Comparison of ENCODE assay signal across 13 cellular contexts in genomic region chr19:54206831-54207177, GRCh38. TPM values are rescaled to one million over a fixed set of nuclear protein-coding genes. Genes with fewer than 3 reads are reported as not detected.
DNase-seq lines count a peak whose midpoint lies in the region; ATAC-seq, FAIRE-seq and TF ChIP-seq lines count a peak whose summit lies in the region.
"Had no signal": no experiment of that assay in that cellular context is flagged by ENCODE, and none has a peak within 500 bp of the region (broad histone marks: within the 10 kb centered on the region; RNA-seq: fewer than 3 reads in every experiment).

No MANE protein-coding gene starts in this region.

- TF ChIP-seq EP300 in tibial nerve (IDR thresholded peaks at IDR 0.05): no peak

- H3K27me3 ChIP-seq in BLaER1 treated with 17β-estradiol and CSF1 and Interleukin-3, amounts not matched to agents 10 nM and 100 nM: no peaks in the 10 kb centered on the region
- H3K27me3 ChIP-seq in ascending aorta (no peaks in the 10 kb centered on the region), neuronal stem cell (ENCODE audit: control insufficient read depth in 3 of 3, insufficient read depth in 3 of 3, low read depth in 1 of 3, low read length in 3 of 3) (no peaks in the 10 kb centered on the region), tibial nerve (no peaks in the 10 kb centered on the region)

- H3K27ac ChIP-seq in BLaER1 treated with 17β-estradiol and CSF1 and Interleukin-3, amounts not matched to agents 10 nM and 100 nM: peak overlapping the region; percentile 94 to 100 (median 97)
- H3K27ac ChIP-seq in ascending aorta (peak overlapping the region; percentile 37 to 64), neuronal stem cell (replicated peaks; ENCODE audit: low read length) (no peak overlapping the region), tibial nerve (peak overlapping the region in 2 of 4 donors; percentile 77 to 89)

- peaks cover 23 to 100% (median 56%) of the 10 kb centered on the region in 11 experiments; a peak in 21 of 22 replicates for H4K20me1 ChIP-seq in BLaER1 treated with 17β-estradiol and CSF1 and Interleukin-3, amounts not matched to agents 10 nM and 100 nM

- no peak overlapping the region for H3K14ac ChIP-seq in neuronal stem cell (ENCODE audit: low read length)

- H3K4me1 ChIP-seq in BLaER1 treated with 17β-estradiol and CSF1 and Interleukin-3, amounts not matched to agents 10 nM and 100 nM: peaks cover 68 to 99% (median 95%) of the 10 kb centered on the region in 10 experiments
- H3K4me1 ChIP-seq in ascending aorta (peaks cover 10 to 31% of the 10 kb centered on the region in 2 donors), neuronal stem cell (ENCODE audit: control insufficient read depth in 2 of 2, insufficient read depth in 1 of 2, low read depth in 1 of 2, low read length in 2 of 2) (peaks cover 11 to 16% of the 10 kb centered on the region in 2 donors), tibial nerve (peaks cover 0 to 87% (median 56%) of the 10 kb centered on the region in 4 donors)

- H3K23ac ChIP-seq in neuronal stem cell (ENCODE audit: low read depth, low read length, poor library complexity): peak overlapping the region; percentile 82

- no peak overlapping the region for H2AK5ac ChIP-seq in neuronal stem cell (ENCODE audit: low read depth, low read length)

- intact Hi-C loops in ascending aorta (cut with DNase I): no loop called here

- no peak for FAIRE-seq in GM12892 (lab: Jason Lieb, UNC)

- H2BK12ac ChIP-seq in neuronal stem cell (ENCODE audit: low read length): no peak overlapping the region

- peak overlapping the region; percentile 87 to 99 (median 97) for H3K4me2 ChIP-seq in BLaER1 treated with 17β-estradiol and CSF1 and Interleukin-3, amounts not matched to agents 10 nM and 100 nM
- H3K4me2 ChIP-seq in neuronal stem cell (ENCODE audit: insufficient read depth, low read length, poor library complexity, severe bottlenecking): no peak overlapping the region

- TF ChIP-seq POLR2A in GM12892 (IDR thresholded peaks at IDR 0.05; ENCODE audit: low read depth, low read length) (0 out of 2 replicates have a peak, but pooled peaks have one; percentile 40), tibial nerve (IDR thresholded peaks at IDR 0.05) (no peak)

- peaks cover 60 to 90% (median 82%) of the 10 kb centered on the region in 11 experiments for H3K36me3 ChIP-seq in BLaER1 treated with 17β-estradiol and CSF1 and Interleukin-3, amounts not matched to agents 10 nM and 100 nM
- H3K36me3 ChIP-seq in ascending aorta: peaks cover 51 to 59% of the 10 kb centered on the region in 2 donors
- H3K36me3 ChIP-seq in neuronal stem cell (replicated peaks in 1 of 2; ENCODE audit: control insufficient read depth in 2 of 2, insufficient read depth in 2 of 2, low read length in 2 of 2): peaks cover 70 to 71% of the 10 kb centered on the region in 2 donors
- peaks cover 2 to 73% (median 48%) of the 10 kb centered on the region in 3 donors for H3K36me3 ChIP-seq in tibial nerve

- no peak overlapping the region for H4K91ac ChIP-seq in neuronal stem cell (ENCODE audit: low read depth, low read length, poor library complexity)

- no peak overlapping the region for H2BK5ac ChIP-seq in neuronal stem cell (ENCODE audit: low read length)

- no peak overlapping the region for H2BK15ac ChIP-seq in neuronal stem cell (ENCODE audit: low read length)

- no peak overlapping the region for H2AFZ ChIP-seq in neuronal stem cell (ENCODE audit: low read length)

- DNase-seq in GM12892 (ENCODE audit: insufficient read length): no peak
- DNase-seq in ascending aorta (ENCODE audit: low spot score in 2 of 2): no peak
- DNase-seq in neuronal stem cell (ENCODE audit: low spot score): no peak
- no peak for DNase-seq in NCI-H2196 (lab: John Stamatoyannopoulos, UW; ENCODE audit: unreplicated experiment)
- no peak for DNase-seq in tibial nerve (ENCODE audit: low spot score in 2 of 2)
- DNase-seq: central memory CD4-positive, alpha-beta T cell; DMS53; NCI-H446; retina had no signal

- H3K9ac ChIP-seq in BLaER1 treated with 17β-estradiol and CSF1 and Interleukin-3, amounts not matched to agents 10 nM and 100 nM: peak overlapping the region; percentile 91 to 99 (median 97)
- H3K9ac ChIP-seq in neuronal stem cell (ENCODE audit: low read depth, low read length, poor library complexity): no peak overlapping the region

- TF ChIP-seq CTCF in ascending aorta (IDR thresholded peaks at IDR 0.05) (no peak), tibial nerve (IDR thresholded peaks at IDR 0.05) (no peak)

- H3K18ac ChIP-seq in neuronal stem cell (ENCODE audit: low read length): no peak overlapping the region

- no peaks in the 10 kb centered on the region for H3K9me3 ChIP-seq in BLaER1 treated with 17β-estradiol and CSF1 and Interleukin-3, amounts not matched to agents 10 nM and 100 nM (replicated peaks in 1 of 11)
- H3K9me3 ChIP-seq in ascending aorta: no peaks in the 10 kb centered on the region
- H3K9me3 ChIP-seq in neuronal stem cell (replicated peaks in 1 of 2; ENCODE audit: control insufficient read depth in 2 of 2, insufficient read depth in 1 of 2, low read depth in 1 of 2, low read length in 2 of 2): no peaks in the 10 kb centered on the region
- H3K9me3 ChIP-seq in tibial nerve: no peaks in the 10 kb centered on the region

- H3K4me3 ChIP-seq in BLaER1 treated with 17β-estradiol and CSF1 and Interleukin-3, amounts not matched to agents 10 nM and 100 nM: peak overlapping the region; percentile 30 to 98 (median 93); a peak in 19 of 20 replicates
- H3K4me3 ChIP-seq in ascending aorta: no peak overlapping the region
- no peak overlapping the region for H3K4me3 ChIP-seq in neuronal stem cell (ENCODE audit: low read length in 2 of 2)
- no peak overlapping the region for H3K4me3 ChIP-seq in tibial nerve

- H2BK120ac ChIP-seq in neuronal stem cell (ENCODE audit: low read depth, low read length): no peak overlapping the region

- WGBS in neuronal stem cell (ENCODE audit: extremely low coverage in 2 of 2, insufficient read length in 2 of 2, insufficient replicate concordance in 1 of 2), 2 donors: no CpG with 5 or more reads among the region's 13 CpGs
- 80 to 84% methylated on average over 13 of the region's 13 CpGs for WGBS in tibial nerve, 2 donors

- peaks cover 27% of the 10 kb centered on the region for H3K79me1 ChIP-seq in neuronal stem cell (ENCODE audit: low read depth, low read length)

- no peak overlapping the region for H3K4ac ChIP-seq in neuronal stem cell (ENCODE audit: low read length)

- no peak for ATAC-seq in GM18907 (IDR thresholded peaks at IDR 0.05; ENCODE audit: unreplicated experiment)
- ATAC-seq: left lobe of liver had no signal

- no peak overlapping the region for H4K8ac ChIP-seq in neuronal stem cell (ENCODE audit: low read depth, low read length)

RNA-seq across cellular contexts. Expression of gene RPS9, which starts 6.1 kb away (rescaled TPM):
- 4,059 TPM for polyA plus RNA-seq in GM12892 (2012; ENCODE audit: missing spikeins)
- 2,061 TPM for total RNA-seq in ascending aorta
- 2,591 TPM for polyA plus RNA-seq in neuronal stem cell (2013, experiment 1 of 2)
- polyA plus RNA-seq in neuronal stem cell (2013, experiment 2 of 2): 2,507 TPM
- 1,000 to 10,000 TPM; 1,361 to 2,045 (median 1,633) TPM for total RNA-seq in tibial nerve

RNA-seq across cellular contexts. Expression of gene TSEN34, which starts 15.7 kb away (rescaled TPM):
- polyA plus RNA-seq in GM12892 (2012; ENCODE audit: missing spikeins): 11.7 TPM
- total RNA-seq in ascending aorta: 54.9 TPM
- 39.4 TPM for polyA plus RNA-seq in neuronal stem cell (2013, experiment 1 of 2)
- polyA plus RNA-seq in neuronal stem cell (2013, experiment 2 of 2): 39.2 TPM
- 10 to 100 TPM; 37.3 to 70.8 (median 49.6) TPM for total RNA-seq in tibial nerve

RNA-seq across cellular contexts. Expression of gene LILRB3, which starts 16.0 kb away (rescaled TPM):
- polyA plus RNA-seq in GM12892 (2012; ENCODE audit: missing spikeins): 7.1 TPM
- 38.2 TPM for total RNA-seq in ascending aorta
- not detected for polyA plus RNA-seq in neuronal stem cell (2013, experiment 1 of 2)
- not detected for polyA plus RNA-seq in neuronal stem cell (2013, experiment 2 of 2)
- 10 to 100 TPM in 2 of 4 donors, 1 to 10 TPM in 2; 4.4 to 98.1 (median 16.5) TPM for total RNA-seq in tibial nerve

RNA-seq across cellular contexts. Expression of gene MBOAT7, which starts 17.4 kb away (rescaled TPM):
- 9.9 TPM for polyA plus RNA-seq in GM12892 (2012; ENCODE audit: missing spikeins)
- total RNA-seq in ascending aorta (56.1 TPM), tibial nerve (10 to 100 TPM; 45.0 to 94.5 (median 50.2) TPM)
- polyA plus RNA-seq in neuronal stem cell (2013, experiment 1 of 2): 76.6 TPM
- 77.6 TPM for polyA plus RNA-seq in neuronal stem cell (2013, experiment 2 of 2)

RNA-seq across cellular contexts. Expression of gene TMC4, which starts 33.8 kb away (rescaled TPM):
- polyA plus RNA-seq in GM12892 (2012; ENCODE audit: missing spikeins): 0.42 TPM
- total RNA-seq in ascending aorta: 7.1 TPM
- 0.25 TPM for polyA plus RNA-seq in neuronal stem cell (2013, experiment 1 of 2)
- polyA plus RNA-seq in neuronal stem cell (2013, experiment 2 of 2): 0.36 TPM
- total RNA-seq in tibial nerve: 1 to 10 TPM in 2 of 4 donors, under 1 TPM in 1, not detected in 1; 0.22 to 8.8 (median 4.4) TPM
- total RNA-seq: SK-MEL-5 had no signal

Comparison
In these comparisons a context has a peak if more than half of its experiments do, and no peak if none do; other contexts are left out.
1. H3K4me3 ChIP-seq: peak in BLaER1 treated with 17β-estradiol and CSF1 and Interleukin-3, amounts not matched to agents 10 nM and 100 nM (10 of 10); none in ascending aorta (0 of 2), neuronal stem cell (0 of 2) and tibial nerve (0 of 4).